ENCODE assay signal across 27 cellular contexts in genomic region chr4:51867689-51868448, GRCh38.
"Had no signal": no experiment of that assay in that cellular context is flagged by ENCODE, and none has a peak within 500 bp of the region (broad histone marks: within the 10 kb centered on the region; RNA-seq: fewer than 3 reads in every experiment).

No MANE protein-coding gene starts in this region.

- H3K4me2 ChIP-seq: smooth muscle cell had no signal

- ATAC-seq: left lobe of liver; mucosa of descending colon; naive thymus-derived CD8-positive, alpha-beta T cell; right cardiac atrium; stimulated activated naive CD8-positive, alpha-beta T cell treated with anti-CD3 and anti-CD28 coated beads, Interleukin-15, amount 100 ng/mL, for 72 hours had no signal

- H3K36me3 ChIP-seq: ovary had no signal

- FAIRE-seq: colon, frontal cortex had no signal

- H3K4me3 ChIP-seq: dorsolateral prefrontal cortex, mucosa of descending colon, ovary, psoas muscle, smooth muscle cell, suprapubic skin, transverse colon, upper lobe of right lung, vagina had no signal

- H3K9me3 ChIP-seq: mucosa of descending colon, ovary, psoas muscle, suprapubic skin, transverse colon, upper lobe of right lung, vagina had no signal

- DNase-seq: dorsolateral prefrontal cortex; effector CD4-positive, alpha-beta T cell; hypothalamus; immature natural killer cell; islet precursor cell; mesenchymal stem cell; mucosa of descending colon; naive thymus-derived CD8-positive, alpha-beta T cell; nephron progenitor cell; occipital lobe; ovary; psoas muscle; right cardiac atrium; stimulated activated CD4-positive, alpha-beta T cell treated with anti-CD3 and anti-CD28 coated beads, Interleukin-12 subunit alpha, Interleukin-12 subunit beta, amount 100 ng/mL, for 4 hours; stimulated activated CD4-positive, alpha-beta T cell treated with anti-CD3 and anti-CD28 coated beads, Interleukin-1b, Interleukin-23, amount 100 ng/mL, for 48 hours; stimulated activated CD4-positive, alpha-beta T cell treated with anti-CD3 and anti-CD28 coated beads, Interleukin-4, amount 100 ng/mL, for 1 hour; stimulated activated CD8-positive, alpha-beta memory T cell treated with anti-CD3 and anti-CD28 coated beads, Interleukin-4, amount 100 ng/mL, for 48 hours; stimulated activated naive CD4-positive, alpha-beta T cell; stimulated activated naive CD8-positive, alpha-beta T cell treated with anti-CD3 and anti-CD28 coated beads, Interleukin-15, amount 100 ng/mL, for 72 hours; transverse colon; upper lobe of right lung had no signal

- H3K4me1 ChIP-seq: suprapubic skin, upper lobe of right lung, vagina had no signal

- H3K27me3 ChIP-seq: dorsolateral prefrontal cortex, ovary, suprapubic skin, transverse colon, upper lobe of right lung, vagina had no signal

- H3K27ac ChIP-seq: ovary, psoas muscle, suprapubic skin, transverse colon, upper lobe of right lung, vagina had no signal
